Comparison of ENCODE assay signal across 13 cellular contexts in genomic region chr13:46535822-46536221, GRCh38.
"Had no signal": no experiment of that assay in that cellular context is flagged by ENCODE, and none has a peak within 500 bp of the region (broad histone marks: within the 10 kb centered on the region; RNA-seq: fewer than 3 reads in every experiment).

No MANE protein-coding gene starts in this region.

- FAIRE-seq: kidney, TTC549 had no signal

- ATAC-seq: activated naive CD4-positive, alpha-beta T cell treated with anti-CD3 and anti-CD28 coated beads, Interleukin-2, amount 50 U/mL, for 72 hours; gastrocnemius medialis; left lung had no signal

- H3K27ac ChIP-seq: cardiac muscle cell, gastrocnemius medialis, left lung, transverse colon, uterus had no signal

- H3K9me3 ChIP-seq: gastrocnemius medialis, left lung, transverse colon, uterus had no signal

- DNase-seq: activated CD4-positive, alpha-beta T cell treated with anti-CD3 and anti-CD28 coated beads, Interleukin-2, amount 50 U/mL, for 4 hours; activated gamma-delta T cell treated with Interleukin-2 at 50 U/mL for 16 hours; amniotic stem cell; endodermal cell; gastrocnemius medialis; head of caudate nucleus; kidney; left lung; transverse colon; uterus had no signal

- H3K27me3 ChIP-seq: cardiac muscle cell, gastrocnemius medialis, left lung, transverse colon, uterus had no signal

- H3K4me3 ChIP-seq: cardiac muscle cell, gastrocnemius medialis, left lung, transverse colon, uterus had no signal

- H3K4me1 ChIP-seq: left lung, uterus had no signal

- H3K36me3 ChIP-seq: cardiac muscle cell, gastrocnemius medialis, left lung, transverse colon, uterus had no signal
